ENCODE assay signal across 14 cellular contexts in the genomic region with DNA sequence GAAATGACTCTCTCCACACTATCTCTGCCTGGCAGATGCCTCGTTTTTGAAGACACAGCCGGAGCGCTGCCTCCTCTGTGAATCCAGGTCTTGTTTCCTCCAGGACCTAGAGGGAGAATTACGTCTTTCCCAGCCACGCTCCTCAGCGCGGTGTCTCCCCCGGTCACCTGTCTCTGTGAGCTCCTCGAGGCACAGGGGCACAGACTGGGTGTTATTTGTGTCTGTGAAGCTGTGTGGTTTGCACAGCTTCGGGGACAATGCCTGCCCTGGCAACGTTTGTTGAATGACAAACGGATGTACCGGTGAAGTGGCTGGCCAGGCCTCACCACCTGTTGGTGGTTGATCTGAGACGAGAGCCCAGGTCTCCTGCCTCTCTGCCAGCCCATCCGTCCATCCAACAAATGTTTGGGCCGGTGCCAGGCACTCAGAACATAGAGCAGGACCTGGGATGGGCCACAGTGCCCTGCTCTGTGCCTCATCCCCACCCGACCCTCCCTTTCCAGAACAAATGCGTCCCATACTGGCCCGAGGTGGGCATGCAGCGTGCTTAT. TPM values are rescaled to one million over a fixed set of nuclear protein-coding genes. Genes with fewer than 3 reads are reported as not detected.
DNase-seq lines count a peak whose midpoint lies in the region; ATAC-seq and TF ChIP-seq lines count a peak whose summit lies in the region.
"Had no signal": no experiment of that assay in that cellular context is flagged by ENCODE, and none has a peak within 500 bp of the region (broad histone marks: within the 10 kb centered on the region; RNA-seq: fewer than 3 reads in every experiment).

No MANE protein-coding gene starts in this region.

- H4K20me1 ChIP-seq in BLaER1: no peaks in the 10 kb centered on the region

- no TSS peak for BruUV-seq in Calu3 (replicated peaks; lab: Mats Ljungman, UMichigan)

- H3K9ac ChIP-seq in BLaER1: peak overlapping the region; percentile 93

- POLR2A ChIA-PET in activated CD4-positive, alpha-beta memory T cell treated with anti-CD3 and anti-CD28 coated beads for 36 hours (lab: Charles Lee): interaction anchor here (0.6 to 13.2 kb wide), 3 partner anchors 10 to 17 kb away, joined by 4 to 507 read pairs (median 4); a partner anchor contains a TSS
- POLR2A ChIA-PET in naive thymus-derived CD4-positive, alpha-beta T cell (lab: Charles Lee): interaction anchor here (1.1 to 13.5 kb wide), 9 partner anchors 8 to 170 kb away, joined by 3 to 1270 read pairs (median 5); a partner anchor contains a TSS

- H3K4me2 ChIP-seq in BLaER1: peak overlapping the region; percentile 91

- H3K27ac ChIP-seq in BLaER1: peak overlapping the region; percentile 91
- peak overlapping the region; percentile 95 for H3K27ac ChIP-seq in naive thymus-derived CD4-positive, alpha-beta T cell (ENCODE audit: low read depth, low read length)

- no peak for ATAC-seq in naive thymus-derived CD4-positive, alpha-beta T cell
- ATAC-seq: esophagus mucosa had no signal

- no peaks in the 10 kb centered on the region for H3K27me3 Mint-ChIP-seq in activated CD4-positive, alpha-beta memory T cell treated with anti-CD3 and anti-CD28 coated beads for 36 hours
- no peaks in the 10 kb centered on the region for H3K27me3 Mint-ChIP-seq in naive thymus-derived CD4-positive, alpha-beta T cell
- H3K27me3 Mint-ChIP-seq in Calu3 (ENCODE audit: unreplicated experiment): no peaks in the 10 kb centered on the region

- H3K36me3 Mint-ChIP-seq in activated CD4-positive, alpha-beta memory T cell treated with anti-CD3 and anti-CD28 coated beads for 36 hours: peaks cover 88% of the 10 kb centered on the region
- H3K36me3 Mint-ChIP-seq in naive thymus-derived CD4-positive, alpha-beta T cell: peaks cover 11 to 59% (median 27%) of the 10 kb centered on the region in 5 donors
- peaks cover 58% of the 10 kb centered on the region for H3K36me3 Mint-ChIP-seq in Calu3 (ENCODE audit: insufficient read depth, unreplicated experiment)

- H3K4me1 Mint-ChIP-seq in activated CD4-positive, alpha-beta memory T cell treated with anti-CD3 and anti-CD28 coated beads for 36 hours (ENCODE audit: low read depth): peaks cover 86% of the 10 kb centered on the region
- peaks cover 61 to 91% (median 82%) of the 10 kb centered on the region in 7 donors for H3K4me1 Mint-ChIP-seq in naive thymus-derived CD4-positive, alpha-beta T cell
- H3K4me1 Mint-ChIP-seq in Calu3 (ENCODE audit: low read depth, unreplicated experiment): peaks cover 17% of the 10 kb centered on the region

- H3K4me3 Mint-ChIP-seq in activated CD4-positive, alpha-beta memory T cell treated with anti-CD3 and anti-CD28 coated beads for 36 hours: peak overlapping the region; percentile 98
- H3K4me3 Mint-ChIP-seq in naive thymus-derived CD4-positive, alpha-beta T cell: peak overlapping the region; percentile 62 to 99 (median 76)
- H3K4me3 Mint-ChIP-seq in Calu3 (ENCODE audit: low read depth, unreplicated experiment): no peak overlapping the region

- no peaks in the 10 kb centered on the region for H3K9me3 Mint-ChIP-seq in activated CD4-positive, alpha-beta memory T cell treated with anti-CD3 and anti-CD28 coated beads for 36 hours
- no peaks in the 10 kb centered on the region for H3K9me3 Mint-ChIP-seq in naive thymus-derived CD4-positive, alpha-beta T cell
- no peaks in the 10 kb centered on the region for H3K9me3 Mint-ChIP-seq in Calu3 (ENCODE audit: low read depth, unreplicated experiment)

- TF ChIP-seq CTCF in GM12865 (IDR thresholded peaks at IDR 0.05; ENCODE audit: insufficient read depth, low read depth, low read length, missing control alignments) (no peak), Calu3 (IDR thresholded peaks at IDR 0.05; ENCODE audit: unreplicated experiment) (no peak)

- CTCF ChIA-PET in activated CD4-positive, alpha-beta memory T cell treated with anti-CD3 and anti-CD28 coated beads for 36 hours (lab: Charles Lee): interaction anchor here (1.0 to 15.9 kb wide), 6 partner anchors 3 to 85 kb away, joined by 3 to 586 read pairs (median 34); a partner anchor contains a TSS
- CTCF ChIA-PET in naive thymus-derived CD4-positive, alpha-beta T cell (lab: Charles Lee): interaction anchor here (0.9 to 11.1 kb wide), 3 partner anchors 8 to 19 kb away, joined by 3 to 460 read pairs (median 11); a partner anchor contains a TSS
- CTCF ChIA-PET in Calu3 (lab: Charles Lee): no interaction called here

- intact Hi-C loops in activated CD4-positive, alpha-beta memory T cell treated with anti-CD3 and anti-CD28 coated beads for 36 hours (cut with micrococcal nuclease): no loop called here
- intact Hi-C loops in naive thymus-derived CD4-positive, alpha-beta T cell (cut with micrococcal nuclease): loop anchor here (10.0 kb wide), 2 partner anchors 192 to 352 kb away; a partner anchor contains a TSS
- intact Hi-C loops in Calu3 (cut with micrococcal nuclease; ENCODE audit: unreplicated experiment): no loop called here

- peak overlapping the region; percentile 97 for H3K27ac Mint-ChIP-seq in activated CD4-positive, alpha-beta memory T cell treated with anti-CD3 and anti-CD28 coated beads for 36 hours
- H3K27ac Mint-ChIP-seq in naive thymus-derived CD4-positive, alpha-beta T cell: peak overlapping the region; percentile 16 to 100 (median 96)
- no peak overlapping the region for H3K27ac Mint-ChIP-seq in Calu3 (ENCODE audit: unreplicated experiment)

- H3K36me3 ChIP-seq in BLaER1: peaks cover 57% of the 10 kb centered on the region
- peaks cover 5 to 66% (median 20%) of the 10 kb centered on the region in 3 experiments for H3K36me3 ChIP-seq in naive thymus-derived CD4-positive, alpha-beta T cell (ENCODE audit: control insufficient read depth in 2 of 3, insufficient read depth in 3 of 3, low read length in 3 of 3)
- H3K36me3 ChIP-seq: BE2C had no signal

- H3K4me3 ChIP-seq in BLaER1 (0 out of 2 replicates have a peak overlapping the region, but pooled peaks have one; percentile 91), GM12865 (ENCODE audit: low read depth, low read length) (peak overlapping the region; percentile 76)
- H3K4me3 ChIP-seq in naive thymus-derived CD4-positive, alpha-beta T cell (ENCODE audit: low read length): peak overlapping the region; percentile 16

- peaks cover 95% of the 10 kb centered on the region for H3K4me1 ChIP-seq in BLaER1
- peaks cover 85 to 95% of the 10 kb centered on the region in 2 donors for H3K4me1 ChIP-seq in naive thymus-derived CD4-positive, alpha-beta T cell (ENCODE audit: control insufficient read depth in 2 of 2, insufficient read depth in 2 of 2, low read length in 2 of 2)

- H3K27me3 ChIP-seq in BLaER1: no peaks in the 10 kb centered on the region
- no peaks in the 10 kb centered on the region for H3K27me3 ChIP-seq in naive thymus-derived CD4-positive, alpha-beta T cell (ENCODE audit: control insufficient read depth in 2 of 2, insufficient read depth in 2 of 2, low read length in 2 of 2)
- H3K27me3 ChIP-seq: BE2C had no signal

- DNase-seq in GM12865 (ENCODE audit: low read depth) (peak; percentile 64), retina (no peak), kidney glomerular epithelial cell (lab: John Stamatoyannopoulos, UW) (no peak), Calu3 (no peak), ureter (ENCODE audit: low spot score) (no peak)
- peak; percentile 45 for DNase-seq in activated CD4-positive, alpha-beta memory T cell treated with anti-CD3 and anti-CD28 coated beads for 36 hours
- no peak for DNase-seq in naive thymus-derived CD4-positive, alpha-beta T cell
- DNase-seq: BE2C, mesendoderm, NCI-H510A treated with DMSO at 0.1 percent for 48 hours, substantia nigra had no signal

- H3K9me3 ChIP-seq in BLaER1: no peaks in the 10 kb centered on the region
- no peaks in the 10 kb centered on the region for H3K9me3 ChIP-seq in naive thymus-derived CD4-positive, alpha-beta T cell (ENCODE audit: control insufficient read depth in 2 of 3, low read length in 3 of 3)
- H3K9me3 ChIP-seq: BE2C had no signal

RNA-seq across cellular contexts. Expression of a gene that starts 6.1 kb away (rescaled TPM):
- total RNA-seq in activated CD4-positive, alpha-beta memory T cell treated with anti-CD3 and anti-CD28 coated beads for 36 hours: 100 to 1,000 TPM; 321 to 324 TPM
- 100 to 1,000 TPM; 141 to 390 (median 242) TPM for total RNA-seq in naive thymus-derived CD4-positive, alpha-beta T cell
- polyA plus RNA-seq in naive thymus-derived CD4-positive, alpha-beta T cell: 100 to 1,000 TPM; 210 to 387 TPM
- 42.4 and 46.3 TPM in 2 replicates for total RNA-seq in Calu3 (2022)
- 40.4 TPM for total RNA-seq in ureter

RNA-seq across cellular contexts. Expression of a gene that starts 13.2 kb away (rescaled TPM):
- 100 to 1,000 TPM; 334 to 346 TPM for total RNA-seq in activated CD4-positive, alpha-beta memory T cell treated with anti-CD3 and anti-CD28 coated beads for 36 hours
- total RNA-seq in naive thymus-derived CD4-positive, alpha-beta T cell: 100 to 1,000 TPM; 132 to 209 (median 146) TPM
- polyA plus RNA-seq in naive thymus-derived CD4-positive, alpha-beta T cell: 100 to 1,000 TPM; 113 to 121 TPM
- total RNA-seq in Calu3 (2022): 182 and 195 TPM in 2 replicates
- 221 TPM for total RNA-seq in ureter

RNA-seq across cellular contexts. Expression of a gene that starts 13.4 kb away (rescaled TPM):
- 100 to 1,000 TPM; 257 to 272 TPM for total RNA-seq in activated CD4-positive, alpha-beta memory T cell treated with anti-CD3 and anti-CD28 coated beads for 36 hours
- total RNA-seq in naive thymus-derived CD4-positive, alpha-beta T cell: 100 to 1,000 TPM; 148 to 592 (median 362) TPM
- 100 to 1,000 TPM; 394 to 401 TPM for polyA plus RNA-seq in naive thymus-derived CD4-positive, alpha-beta T cell
- total RNA-seq in Calu3 (2022): 96.7 and 103 TPM in 2 replicates
- total RNA-seq in ureter: 172 TPM

RNA-seq across cellular contexts. Expression of a gene that starts 13.5 kb away (rescaled TPM):
- 10 to 100 TPM; 76.5 to 81.5 TPM for total RNA-seq in activated CD4-positive, alpha-beta memory T cell treated with anti-CD3 and anti-CD28 coated beads for 36 hours
- 10 to 100 TPM; 25.7 to 69.5 (median 63.2) TPM for total RNA-seq in naive thymus-derived CD4-positive, alpha-beta T cell
- 10 to 100 TPM; 64.1 to 72.5 TPM for polyA plus RNA-seq in naive thymus-derived CD4-positive, alpha-beta T cell
- total RNA-seq in Calu3 (2022): 73.1 and 80.5 TPM in 2 replicates
- 68.0 TPM for total RNA-seq in ureter

RNA-seq across cellular contexts. Expression of a gene that starts 13.6 kb away (rescaled TPM):
- not detected for total RNA-seq in activated CD4-positive, alpha-beta memory T cell treated with anti-CD3 and anti-CD28 coated beads for 36 hours
- total RNA-seq in naive thymus-derived CD4-positive, alpha-beta T cell: not detected
- not detected for polyA plus RNA-seq in naive thymus-derived CD4-positive, alpha-beta T cell
- not detected in 2 replicates for total RNA-seq in Calu3 (2022)
- total RNA-seq in ureter: not detected
- total RNA-seq: chondrocyte, esophagus mucosa had no signal

Comparison
In these comparisons a context has a peak if more than half of its experiments do, and no peak if none do; other contexts are left out.
1. H3K4me3 ChIP-seq: peak in every context shown above with its lines; median percentile 91 in BLaER1; 76 in GM12865; 16 in naive thymus-derived CD4-positive, alpha-beta T cell.
2. DNase-seq: peak in GM12865 (single experiment) and activated CD4-positive, alpha-beta memory T cell treated with anti-CD3 and anti-CD28 coated beads for 36 hours (single experiment); none in naive thymus-derived CD4-positive, alpha-beta T cell (0 of 9), retina (single experiment), kidney glomerular epithelial cell (single experiment), Calu3 (single experiment) and ureter (single experiment).
3. intact Hi-C loops: an anchor here in naive thymus-derived CD4-positive, alpha-beta T cell (10.0 kb wide); none called in activated CD4-positive, alpha-beta memory T cell treated with anti-CD3 and anti-CD28 coated beads for 36 hours and Calu3.